Comparison of ENCODE assay signal across 1 cellular context in genomic region chr1:114780344-114781226, GRCh38.
TF ChIP-seq lines count a peak whose summit lies in the region.

Gene SIKE1 (minus strand): TSS chr1:114780685. CDS start chr1:114780607, 78 bp downstream.

TF ChIP-seq in HepG2, 621 proteins besides CTCF, POLR2A, EP300 and RAD21 (continued from another document and continues in another):
- TF ChIP-seq RNF219 (CRISPR knock-in tag; IDR thresholded peaks at IDR 0.05) (no peak), AHR (CRISPR knock-in tag; IDR thresholded peaks at IDR 0.05) (no peak), SIN3A (IDR thresholded peaks at IDR 0.05; ENCODE audit: borderline replicate concordance, low read depth, low read length) (peak; percentile 74; the same call in 1 of the 2 replicates), SOX13 (IDR thresholded peaks at IDR 0.05) (peak; percentile 32; the same call in 1 of the 2 replicates), SOX13 (CRISPR knock-in tag; conservative IDR thresholded peaks at IDR 0.05 in 1 of 2, IDR thresholded peaks at IDR 0.05 in 1 of 2) (peak in 1 of 2 experiments; percentile 22; a peak in 1 of 4 replicates), SCMH1 (CRISPR knock-in tag; IDR thresholded peaks at IDR 0.05; ENCODE audit: borderline replicate concordance) (no peak), ZMYM2 (CRISPR knock-in tag; IDR thresholded peaks at IDR 0.05) (no peak), MIER2 (CRISPR knock-in tag; IDR thresholded peaks at IDR 0.05) (no peak), ZSCAN29 (CRISPR knock-in tag; conservative IDR thresholded peaks at IDR 0.05) (peak; percentile 89), ZNF44 (CRISPR knock-in tag; IDR thresholded peaks at IDR 0.05) (no peak), ZNF724P (CRISPR knock-in tag; IDR thresholded peaks at IDR 0.05; ENCODE audit: borderline replicate concordance) (no peak), PATZ1 (CRISPR knock-in tag; IDR thresholded peaks at IDR 0.05) (0 out of 2 replicates have a peak, but pooled peaks have one; percentile 28), ZNF382 (CRISPR knock-in tag; IDR thresholded peaks at IDR 0.05; ENCODE audit: borderline replicate concordance) (no peak), GPBP1L1 (CRISPR knock-in tag; IDR thresholded peaks at IDR 0.05) (no peak), AKAP8 (CRISPR knock-in tag; IDR thresholded peaks at IDR 0.05) (no peak), ZC3H4 (CRISPR knock-in tag; IDR thresholded peaks at IDR 0.05; ENCODE audit: borderline replicate concordance) (no peak), GMEB2 (CRISPR knock-in tag; IDR thresholded peaks at IDR 0.05; ENCODE audit: low read depth) (0 out of 2 replicates have a peak, but pooled peaks have one; percentile 41), PHF20 (CRISPR knock-in tag; IDR thresholded peaks at IDR 0.05) (peak; percentile 96), ARNTL (CRISPR knock-in tag; IDR thresholded peaks at IDR 0.05) (peak; percentile 55; the same call in 1 of the 2 replicates), ZFY (CRISPR knock-in tag; IDR thresholded peaks at IDR 0.05) (peak; percentile 75), HCFC1 (IDR thresholded peaks at IDR 0.05; ENCODE audit: low read depth, low read length) (no peak; the same call in 1 of the 2 replicates), HNF1B (CRISPR knock-in tag; IDR thresholded peaks at IDR 0.05) (peak; percentile 83), NAIF1 (CRISPR knock-in tag; IDR thresholded peaks at IDR 0.05; ENCODE audit: borderline replicate concordance) (peak; percentile 80; the same call in 1 of the 2 replicates), ZSCAN21 (CRISPR knock-in tag; IDR thresholded peaks at IDR 0.05; ENCODE audit: borderline replicate concordance) (peak; percentile 84), NCOA5 (CRISPR knock-in tag; IDR thresholded peaks at IDR 0.05) (no peak), SAFB2 (CRISPR knock-in tag; IDR thresholded peaks at IDR 0.05; ENCODE audit: borderline replicate concordance, low read depth) (no peak; the same call in 1 of the 2 replicates), MIER3 (CRISPR knock-in tag; IDR thresholded peaks at IDR 0.05; ENCODE audit: borderline replicate concordance) (peak; percentile 73), ZNF326 (CRISPR knock-in tag; IDR thresholded peaks at IDR 0.05; ENCODE audit: borderline replicate concordance) (no peak), CBFB (CRISPR knock-in tag; IDR thresholded peaks at IDR 0.05) (peak; percentile 82), GRHL1 (CRISPR knock-in tag; conservative IDR thresholded peaks at IDR 0.05) (no peak), IRF1 (CRISPR knock-in tag; IDR thresholded peaks at IDR 0.05; ENCODE audit: low read depth) (no peak), ZBTB38 (CRISPR knock-in tag; IDR thresholded peaks at IDR 0.05) (peak; percentile 66), MAF1 (CRISPR knock-in tag; IDR thresholded peaks at IDR 0.05; ENCODE audit: borderline replicate concordance) (no peak), RBAK (CRISPR knock-in tag; IDR thresholded peaks at IDR 0.05) (no peak), ZNF772 (CRISPR knock-in tag; IDR thresholded peaks at IDR 0.05) (peak; percentile 65), ZFP82 (CRISPR knock-in tag; IDR thresholded peaks at IDR 0.05; ENCODE audit: borderline replicate concordance) (no peak), NPAS2 (CRISPR knock-in tag; IDR thresholded peaks at IDR 0.05; ENCODE audit: borderline replicate concordance) (no peak), ZFP91 (CRISPR knock-in tag; IDR thresholded peaks at IDR 0.05; ENCODE audit: borderline replicate concordance) (peak; percentile 92), THAP7 (CRISPR knock-in tag; IDR thresholded peaks at IDR 0.05) (peak; percentile 69), PAF1 (CRISPR knock-in tag; IDR thresholded peaks at IDR 0.05) (no peak), ZZZ3 (CRISPR knock-in tag; IDR thresholded peaks at IDR 0.05; ENCODE audit: borderline replicate concordance) (peak; percentile 79; the same call in 1 of the 2 replicates), ZNF784 (CRISPR knock-in tag; IDR thresholded peaks at IDR 0.05; ENCODE audit: borderline replicate concordance) (peak; percentile 77; the same call in 1 of the 2 replicates), SALL1 (CRISPR knock-in tag; IDR thresholded peaks at IDR 0.05) (peak; percentile 86; the same call in 1 of the 2 replicates), TBX3 (IDR thresholded peaks at IDR 0.05; ENCODE audit: borderline replicate concordance) (no peak), EHMT2 (IDR thresholded peaks at IDR 0.05; ENCODE audit: borderline replicate concordance, low read depth, low read length) (no peak), RARG (CRISPR knock-in tag; IDR thresholded peaks at IDR 0.05; ENCODE audit: low read depth) (no peak)
- TF ChIP-seq, protein P1, sequence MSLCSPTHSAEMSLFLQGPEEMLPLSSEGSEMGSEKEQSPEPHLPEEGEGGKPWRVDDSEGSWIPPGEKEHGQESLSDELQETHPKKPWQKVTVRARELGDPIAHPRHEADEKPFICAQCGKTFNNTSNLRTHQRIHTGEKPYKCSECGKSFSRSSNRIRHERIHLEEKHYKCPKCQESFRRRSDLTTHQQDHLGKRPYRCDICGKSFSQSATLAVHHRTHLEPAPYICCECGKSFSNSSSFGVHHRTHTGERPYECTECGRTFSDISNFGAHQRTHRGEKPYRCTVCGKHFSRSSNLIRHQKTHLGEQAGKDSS (CRISPR knock-in tag; IDR thresholded peaks at IDR 0.05; ENCODE audit: borderline replicate concordance, low read depth): peak; percentile 94
- TF ChIP-seq, protein P2, sequence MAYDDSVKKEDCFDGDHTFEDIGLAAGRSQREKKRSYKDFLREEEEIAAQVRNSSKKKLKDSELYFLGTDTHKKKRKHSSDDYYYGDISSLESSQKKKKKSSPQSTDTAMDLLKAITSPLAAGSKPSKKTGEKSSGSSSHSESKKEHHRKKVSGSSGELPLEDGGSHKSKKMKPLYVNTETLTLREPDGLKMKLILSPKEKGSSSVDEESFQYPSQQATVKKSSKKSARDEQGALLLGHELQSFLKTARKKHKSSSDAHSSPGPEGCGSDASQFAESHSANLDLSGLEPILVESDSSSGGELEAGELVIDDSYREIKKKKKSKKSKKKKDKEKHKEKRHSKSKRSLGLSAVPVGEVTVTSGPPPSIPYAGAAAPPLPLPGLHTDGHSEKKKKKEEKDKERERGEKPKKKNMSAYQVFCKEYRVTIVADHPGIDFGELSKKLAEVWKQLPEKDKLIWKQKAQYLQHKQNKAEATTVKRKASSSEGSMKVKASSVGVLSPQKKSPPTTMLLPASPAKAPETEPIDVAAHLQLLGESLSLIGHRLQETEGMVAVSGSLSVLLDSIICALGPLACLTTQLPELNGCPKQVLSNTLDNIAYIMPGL (CRISPR knock-in tag; IDR thresholded peaks at IDR 0.05; ENCODE audit: borderline replicate concordance in 1 of 2, low read depth in 1 of 2): peak; percentile 77 to 94; a peak in 3 of 4 replicates
